In the genomic region with DNA sequence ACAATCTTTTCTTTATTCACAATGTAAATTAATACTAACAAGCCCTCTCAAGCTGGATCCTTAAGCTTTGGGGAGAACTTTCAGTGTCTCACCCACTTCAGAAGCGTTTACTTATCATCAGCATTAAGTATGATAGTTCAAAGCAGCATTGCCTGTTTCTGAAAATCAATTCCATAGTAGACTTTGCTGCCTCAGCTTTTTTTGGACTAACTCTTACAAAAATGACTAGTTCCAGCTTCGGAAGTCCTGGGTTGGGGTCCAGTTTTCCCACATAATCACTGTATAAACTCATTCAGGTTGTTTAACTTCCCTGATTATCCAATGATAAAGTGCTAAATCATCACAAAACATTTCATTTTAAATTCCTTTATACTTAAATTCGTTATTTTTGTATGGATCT, we compare ENCODE assay signal across 11 cellular contexts.
"Had no signal": no experiment of that assay in that cellular context is flagged by ENCODE, and none has a peak within 500 bp of the region (broad histone marks: within the 10 kb centered on the region; RNA-seq: fewer than 3 reads in every experiment).

No MANE protein-coding gene starts in this region.

- ATAC-seq: GM23338, HCT116 had no signal

- H3K36me3 ChIP-seq: HAP-1 had no signal

- H3K4me3 ChIP-seq: GM23248, GM23338, HAP-1 had no signal

- H3K27ac ChIP-seq: GM23248 had no signal

- H3K9ac ChIP-seq: GM23248 had no signal

- H3K9me3 ChIP-seq: HAP-1 had no signal

- FAIRE-seq: H1, H54 had no signal

- H2AFZ ChIP-seq: GM23248 had no signal

- H3K4me1 ChIP-seq: HAP-1 had no signal

- DNase-seq: GM23248, GOT3, H7, H9, HCEC 1CT, HFFc6 had no signal

- H3K4me2 ChIP-seq: GM23338 had no signal
